ENCODE assay signal across 19 cellular contexts in genomic region chr10:49023071-49023470, GRCh38.
"Had no signal": no experiment of that assay in that cellular context is flagged by ENCODE, and none has a peak within 500 bp of the region (broad histone marks: within the 10 kb centered on the region; RNA-seq: fewer than 3 reads in every experiment).

No MANE protein-coding gene starts in this region.

- H3K36me3 ChIP-seq: brain microvascular endothelial cell, cardiac muscle cell had no signal

- DNase-seq: activated B cell treated with CpG ODN at 0.5 μM for 24 hours; activated CD4-positive, alpha-beta memory T cell treated with anti-CD3 and anti-CD28 coated beads for 36 hours; activated CD4-positive, alpha-beta T cell treated with anti-CD3 and anti-CD28 coated beads, Interleukin-2, amount 10 ng/mL, durations not matched to agents 7 days and 5 days; activated CD8-positive, alpha-beta memory T cell treated with anti-CD3 and anti-CD28 coated beads for 24 hours; activated gamma-delta T cell; activated naive CD4-positive, alpha-beta T cell treated with anti-CD3 and anti-CD28 coated beads for 36 hours; activated T-cell treated with anti-CD3 and anti-CD28 coated beads, Interleukin-2, amount 50 U/mL, for 4 hours; brain microvascular endothelial cell; MM.1S; NCI-H146; NCI-H187 treated with DMSO at 0.1 percent for 48 hours; NCI-H2081 treated with DMSO at 0.1 percent for 48 hours; NCI-H2227 treated with DMSO at 0.1 percent for 48 hours; NCI-H446 treated with DMSO at 0.1 percent for 48 hours; NCI-H524 treated with DMSO at 0.1 percent for 48 hours; NCI-H774; NK-92 treated with Interleukin-12 subunit alpha and Interleukin-12 subunit beta, amount 100 ng/mL, for 24 hours; SHP77 treated with DMSO at 0.1 percent for 48 hours had no signal

- ATAC-seq: activated T-cell treated with anti-CD3 and anti-CD28 coated beads, Interleukin-2, amount 50 U/mL, for 4 hours had no signal

- H3K27ac ChIP-seq: brain microvascular endothelial cell, cardiac muscle cell had no signal

- H3K4me3 ChIP-seq: cardiac muscle cell had no signal

- H3K27me3 ChIP-seq: brain microvascular endothelial cell, cardiac muscle cell had no signal
